Comparison of ENCODE assay signal across 9 cellular contexts in the genomic region with DNA sequence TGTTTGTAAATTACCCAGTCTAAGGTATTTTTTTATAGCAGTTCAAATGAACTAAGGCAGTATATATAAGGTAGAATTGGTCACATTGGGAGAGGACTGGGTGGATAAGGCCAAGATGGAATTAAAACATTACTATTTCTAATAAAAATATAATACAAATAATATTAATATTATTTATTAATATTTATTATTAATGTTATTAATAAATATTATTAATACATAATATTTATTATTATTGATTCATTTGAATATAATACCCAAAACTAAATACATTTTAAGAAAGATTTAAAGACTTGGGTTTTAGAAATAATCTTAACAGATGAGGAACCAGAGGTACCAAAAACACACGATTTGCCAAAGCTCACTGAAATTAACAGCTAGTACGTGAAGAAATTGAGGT. TPM values are rescaled to one million over a fixed set of nuclear protein-coding genes. Genes with fewer than 3 reads are reported as not detected.
"Had no signal": no experiment of that assay in that cellular context is flagged by ENCODE, and none has a peak within 500 bp of the region (broad histone marks: within the 10 kb centered on the region; RNA-seq: fewer than 3 reads in every experiment).

No MANE protein-coding gene starts in this region.

- H3K4me1 Mint-ChIP-seq: GM23338, H9 had no signal

- H3K27ac Mint-ChIP-seq: GM23338, H9 had no signal

- H3K4me3 Mint-ChIP-seq: GM23338, H9 had no signal

- H3K4me3 ChIP-seq: GM23338, K562 had no signal

- DNase-seq: H9, HCEC 1CT, IMR-90 had no signal

- FAIRE-seq: H1, H54, HTR-8/SVneo, K562 had no signal

- ATAC-seq: GM23338, K562 had no signal

RNA-seq across cellular contexts. Expression of a gene that starts 30.5 kb away (rescaled TPM):
- total RNA-seq: GM23338, H1, H9, HT-29, IMR-90, K562 had no signal
- polyA plus RNA-seq: GM23338, H1, IMR-90, K562 had no signal
